In genomic region chr14:24135584-24135833, GRCh38 we compare ENCODE assay signal across 8 cellular contexts. TPM values are rescaled to one million over a fixed set of nuclear protein-coding genes. Genes with fewer than 3 reads are reported as not detected.
A peak's percentile ranks its signal among the peaks of the same experiment; 100 is the strongest.
DNase-seq lines count a peak whose midpoint lies in the region; TF ChIP-seq lines count a peak whose summit lies in the region.

No MANE protein-coding gene starts in this region.

- H3K4me3 Mint-ChIP-seq in activated naive CD4-positive, alpha-beta T cell treated with anti-CD3 and anti-CD28 coated beads, Interleukin-2, amount 10 ng/mL, durations not matched to agents 7 days and 5 days: peak overlapping the region; percentile 93

- H3K27ac ChIP-seq in OCI-LY7 (ENCODE audit: low read depth, low read length, poor library complexity, severe bottlenecking) (peak overlapping the region; percentile 23), esophagus (ENCODE audit: low read depth in 2 of 2, low read length in 1 of 2) (peak overlapping the region; percentile 63 to 84)

- H3K79me2 ChIP-seq in OCI-LY7 (ENCODE audit: insufficient read depth, low read depth, low read length): peaks cover 20% of the 10 kb centered on the region

- H3K36me3 ChIP-seq in OCI-LY7 (ENCODE audit: insufficient read depth, low read length) (peaks cover 27% of the 10 kb centered on the region), esophagus (ENCODE audit: control insufficient read depth in 2 of 2, insufficient read depth in 2 of 2, low read length in 1 of 2) (peaks cover 3 to 14% of the 10 kb centered on the region in 2 donors)

- no peaks in the 10 kb centered on the region for H3K27me3 ChIP-seq in esophagus (ENCODE audit: control insufficient read depth in 1 of 2, insufficient read depth in 2 of 2, low read length in 2 of 2)

- BruUV-seq in OCI-LY7 (replicated peaks; lab: Mats Ljungman, UMichigan): no TSS peak

- H3K36me3 Mint-ChIP-seq in activated naive CD4-positive, alpha-beta T cell treated with anti-CD3 and anti-CD28 coated beads, Interleukin-2, amount 10 ng/mL, durations not matched to agents 7 days and 5 days: peaks cover 37% of the 10 kb centered on the region

- no peaks in the 10 kb centered on the region for H3K27me3 Mint-ChIP-seq in activated naive CD4-positive, alpha-beta T cell treated with anti-CD3 and anti-CD28 coated beads, Interleukin-2, amount 10 ng/mL, durations not matched to agents 7 days and 5 days

- 0 out of 2 replicates have a peak, but pooled peaks cover 6% of the 10 kb centered on the region for H4K20me1 ChIP-seq in OCI-LY7 (ENCODE audit: insufficient read depth, low read length)

- intact Hi-C loops in OCI-LY7 (cut with micrococcal nuclease; ENCODE audit: unreplicated experiment): no loop called here

- peak overlapping the region; percentile 83 for H3K4me2 ChIP-seq in OCI-LY7 (ENCODE audit: low read length)

- no peaks in the 10 kb centered on the region for H3K9me3 Mint-ChIP-seq in activated naive CD4-positive, alpha-beta T cell treated with anti-CD3 and anti-CD28 coated beads, Interleukin-2, amount 10 ng/mL, durations not matched to agents 7 days and 5 days

- H3K9me2 ChIP-seq in OCI-LY7 (ENCODE audit: insufficient read depth, low read length): no peaks in the 10 kb centered on the region

- TF ChIP-seq CTCF in OCI-LY7 (conservative IDR thresholded peaks at IDR 0.05; ENCODE audit: low read length): no peak
- no peak for TF ChIP-seq CTCF in retinal pigment epithelial cell (conservative IDR thresholded peaks at IDR 0.05; ENCODE audit: low read depth, low read length)

- peak overlapping the region; percentile 81 for H3K27ac Mint-ChIP-seq in activated naive CD4-positive, alpha-beta T cell treated with anti-CD3 and anti-CD28 coated beads, Interleukin-2, amount 10 ng/mL, durations not matched to agents 7 days and 5 days

- peaks cover 67% of the 10 kb centered on the region for H3K4me1 Mint-ChIP-seq in activated naive CD4-positive, alpha-beta T cell treated with anti-CD3 and anti-CD28 coated beads, Interleukin-2, amount 10 ng/mL, durations not matched to agents 7 days and 5 days

- H3K9me3 ChIP-seq in OCI-LY7 (ENCODE audit: low read length) (no peaks in the 10 kb centered on the region), esophagus (ENCODE audit: control insufficient read depth in 2 of 2, insufficient read depth in 1 of 2, low read depth in 1 of 2, low read length in 1 of 2) (no peaks in the 10 kb centered on the region)

- WGBS in esophagus, 2 donors: 3 to 7% methylated on average over 9 of the region's 9 CpGs

- H3K4me1 ChIP-seq in OCI-LY7 (ENCODE audit: insufficient read depth, low read length, poor library complexity, severe bottlenecking) (peaks cover 40% of the 10 kb centered on the region), esophagus (ENCODE audit: control insufficient read depth in 2 of 2, insufficient read depth in 2 of 2, low read length in 1 of 2) (peaks cover 13 to 15% of the 10 kb centered on the region in 2 donors)

- POLR2A ChIA-PET in OCI-LY7 (lab: Charles Lee): interaction anchor here (0.7 to 4.1 kb wide), 13 partner anchors 9 to 134 kb away, joined by 3 to 43 read pairs (median 4); partner anchors contain the start of genes CHMP4A, DCAF11, NRL and PCK2

- H3K4me3 ChIP-seq in OCI-LY7 (ENCODE audit: low read depth, low read length, poor library complexity, severe bottlenecking): peak overlapping the region; percentile 98
- H3K4me3 ChIP-seq in esophagus (ENCODE audit: low read depth in 1 of 2, low read length in 2 of 2): peak overlapping the region; percentile 44 to 63
- H3K4me3 ChIP-seq in retinal pigment epithelial cell (ENCODE audit: low read length): peak overlapping the region; percentile 75

- no peak for DNase-seq in activated naive CD4-positive, alpha-beta T cell treated with anti-CD3 and anti-CD28 coated beads, Interleukin-2, amount 10 ng/mL, durations not matched to agents 7 days and 5 days
- DNase-seq in activated naive CD4-positive, alpha-beta T cell treated with anti-CD3 and anti-CD28 coated beads, Interleukin-2, amount 50 U/mL, for 16 hours: no peak
- DNase-seq in OCI-LY7 (ENCODE audit: low spot score) (no peak), retinal pigment epithelial cell (ENCODE audit: low read depth) (no peak), ureter (ENCODE audit: low spot score) (no peak), NCI-H146 (lab: John Stamatoyannopoulos, UW) (no peak)
- no peak for DNase-seq in activated CD4-positive, CD25-positive, alpha-beta regulatory T cell (lab: John Stamatoyannopoulos, UW)

- peak overlapping the region; percentile 87; the same call in 1 of the 2 replicates for H2AFZ ChIP-seq in OCI-LY7 (ENCODE audit: low read length)

- CTCF ChIA-PET in activated naive CD4-positive, alpha-beta T cell treated with anti-CD3 and anti-CD28 coated beads, Interleukin-2, amount 10 ng/mL, durations not matched to agents 7 days and 5 days (lab: Charles Lee): interaction anchor here (0.8 to 4.0 kb wide), 6 partner anchors 11 to 59 kb away, joined by 3 to 16 read pairs (median 6); partner anchors contain the start of genes DCAF11, IRF9, NRL and PSME2
- CTCF ChIA-PET in OCI-LY7 (lab: Charles Lee; ENCODE audit: unreplicated experiment): interaction anchor here (0.5 to 2.1 kb wide), 2 partner anchors 21 to 231 kb away, joined by 3 to 12 read pairs; partner anchors contain the start of genes DCAF11 and NRL

RNA-seq across cellular contexts. Expression of gene PSME1, which starts 0.5 kb away (rescaled TPM):
- 187 and 213 TPM in 2 replicates for total RNA-seq in OCI-LY7 (2014; rRNA removed; shearing (Covaris generic))
- total RNA-seq in OCI-LY7 (2022) (146 and 149 TPM in 2 replicates), ureter (227 TPM)
- polyA plus RNA-seq in esophagus: 100 to 1,000 TPM; 146 to 198 TPM

RNA-seq across cellular contexts. Expression of gene FITM1, which starts 5.0 kb away (rescaled TPM):
- 0.28 TPM in 2 replicates for total RNA-seq in OCI-LY7 (2014; rRNA removed; shearing (Covaris generic))
- 0.97 and 1.4 TPM in 2 replicates for total RNA-seq in OCI-LY7 (2022)
- 1 to 10 TPM in 1 of 2 donors, under 1 TPM in 1; 0.60 to 1.1 TPM for polyA plus RNA-seq in esophagus
- 0.55 TPM for total RNA-seq in ureter

RNA-seq across cellular contexts. Expression of gene EMC9, which starts 5.9 kb away (rescaled TPM):
- total RNA-seq in OCI-LY7 (2014; rRNA removed; shearing (Covaris generic)): 73.2 and 74.8 TPM in 2 replicates
- total RNA-seq in OCI-LY7 (2022) (72.0 and 72.9 TPM in 2 replicates), ureter (25.7 TPM)
- polyA plus RNA-seq in esophagus: 10 to 100 TPM; 24.5 to 26.6 TPM

RNA-seq across cellular contexts. Expression of gene PSME2, which starts 10.9 kb away (rescaled TPM):
- total RNA-seq in OCI-LY7 (2014; rRNA removed; shearing (Covaris generic)): 254 and 290 TPM in 2 replicates
- total RNA-seq in OCI-LY7 (2022) (176 and 188 TPM in 2 replicates), ureter (213 TPM)
- polyA plus RNA-seq in esophagus: 100 to 1,000 TPM; 143 to 233 TPM

RNA-seq across cellular contexts. Expression of gene RNF31, which starts 11.8 kb away (rescaled TPM):
- 37.8 and 66.1 TPM in 2 replicates for total RNA-seq in OCI-LY7 (2014; rRNA removed; shearing (Covaris generic))
- total RNA-seq in OCI-LY7 (2022) (57.8 and 58.1 TPM in 2 replicates), ureter (86.6 TPM)
- polyA plus RNA-seq in esophagus: 10 to 100 TPM; 27.4 to 70.6 TPM
